In genomic region chr19:18648971-18649310, GRCh38 we compare ENCODE assay signal across 1 cellular context.
TF ChIP-seq lines count a peak whose summit lies in the region.

No MANE protein-coding gene starts in this region.

TF ChIP-seq in IMR-90, 13 proteins besides CTCF, POLR2A, EP300 and RAD21:
- TF ChIP-seq, protein P1, sequence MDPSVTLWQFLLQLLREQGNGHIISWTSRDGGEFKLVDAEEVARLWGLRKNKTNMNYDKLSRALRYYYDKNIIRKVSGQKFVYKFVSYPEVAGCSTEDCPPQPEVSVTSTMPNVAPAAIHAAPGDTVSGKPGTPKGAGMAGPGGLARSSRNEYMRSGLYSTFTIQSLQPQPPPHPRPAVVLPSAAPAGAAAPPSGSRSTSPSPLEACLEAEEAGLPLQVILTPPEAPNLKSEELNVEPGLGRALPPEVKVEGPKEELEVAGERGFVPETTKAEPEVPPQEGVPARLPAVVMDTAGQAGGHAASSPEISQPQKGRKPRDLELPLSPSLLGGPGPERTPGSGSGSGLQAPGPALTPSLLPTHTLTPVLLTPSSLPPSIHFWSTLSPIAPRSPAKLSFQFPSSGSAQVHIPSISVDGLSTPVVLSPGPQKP (IDR thresholded peaks at IDR 0.05; ENCODE audit: borderline replicate concordance, low read depth, low read length): no peak
- no peak for TF ChIP-seq RCOR1 (IDR thresholded peaks at IDR 0.05; ENCODE audit: insufficient replicate concordance, low read length)
- TF ChIP-seq CHD1 (IDR thresholded peaks at IDR 0.05; ENCODE audit: low read depth, low read length): no peak
- no peak for TF ChIP-seq FOS (IDR thresholded peaks at IDR 0.05; ENCODE audit: low read depth, low read length)
- no peak for TF ChIP-seq BHLHE40 (IDR thresholded peaks at IDR 0.05; ENCODE audit: low read depth, low read length)
- TF ChIP-seq CEBPB (IDR thresholded peaks at IDR 0.05; ENCODE audit: low read depth, low read length): no peak
- TF ChIP-seq RFX5 (IDR thresholded peaks at IDR 0.05; ENCODE audit: low read depth, low read length): no peak
- TF ChIP-seq MAFK (IDR thresholded peaks at IDR 0.05; ENCODE audit: low read depth, low read length): no peak
- no peak for TF ChIP-seq NFE2L2 (IDR thresholded peaks at IDR 0.05; ENCODE audit: low read depth, low read length)
- TF ChIP-seq MXI1 (IDR thresholded peaks at IDR 0.05; ENCODE audit: borderline replicate concordance, low read depth, low read length): no peak
- TF ChIP-seq SMC3 (IDR thresholded peaks at IDR 0.05; ENCODE audit: low read depth, low read length): no peak
- TF ChIP-seq MAZ (IDR thresholded peaks at IDR 0.05; ENCODE audit: borderline replicate concordance, low read depth, low read length): no peak
- no peak for TF ChIP-seq USF2 (IDR thresholded peaks at IDR 0.05; ENCODE audit: low read depth, low read length)
